1 cellular context compared by ENCODE assay signal in the genomic region with DNA sequence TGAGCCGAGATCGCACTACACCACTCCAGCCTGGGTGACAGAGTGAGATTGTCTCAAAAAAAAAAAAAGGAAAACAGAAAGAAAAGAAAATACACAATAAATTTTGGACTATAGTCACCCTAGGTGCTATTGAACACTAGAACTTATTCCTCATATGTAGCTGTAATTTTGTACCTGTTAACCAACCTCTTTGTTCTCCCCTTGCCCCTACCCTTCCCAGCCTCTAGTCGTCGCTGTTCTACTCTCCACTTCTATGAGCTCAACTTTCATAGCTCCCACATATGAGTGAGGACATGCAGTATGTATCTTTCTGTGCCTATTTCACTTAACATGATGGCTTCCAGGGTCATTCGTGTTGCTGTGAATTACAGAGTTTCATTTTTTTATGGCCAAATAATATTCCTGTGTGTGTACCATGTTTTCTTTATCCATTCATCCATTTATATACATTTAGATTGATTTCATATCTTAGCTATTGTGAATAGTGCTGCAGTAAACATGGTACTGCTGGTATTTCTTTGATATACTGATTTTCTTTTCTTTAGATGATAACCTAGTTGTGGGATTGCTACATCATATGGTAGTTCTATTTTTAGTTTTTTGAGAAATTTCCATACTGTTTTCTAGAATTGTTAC.
TF ChIP-seq lines count a peak whose summit lies in the region.

No MANE protein-coding gene starts in this region.

TF ChIP-seq in HCT116, 20 proteins besides CTCF, POLR2A, EP300 and RAD21 (continued from another document):
- TF ChIP-seq, protein P1, sequence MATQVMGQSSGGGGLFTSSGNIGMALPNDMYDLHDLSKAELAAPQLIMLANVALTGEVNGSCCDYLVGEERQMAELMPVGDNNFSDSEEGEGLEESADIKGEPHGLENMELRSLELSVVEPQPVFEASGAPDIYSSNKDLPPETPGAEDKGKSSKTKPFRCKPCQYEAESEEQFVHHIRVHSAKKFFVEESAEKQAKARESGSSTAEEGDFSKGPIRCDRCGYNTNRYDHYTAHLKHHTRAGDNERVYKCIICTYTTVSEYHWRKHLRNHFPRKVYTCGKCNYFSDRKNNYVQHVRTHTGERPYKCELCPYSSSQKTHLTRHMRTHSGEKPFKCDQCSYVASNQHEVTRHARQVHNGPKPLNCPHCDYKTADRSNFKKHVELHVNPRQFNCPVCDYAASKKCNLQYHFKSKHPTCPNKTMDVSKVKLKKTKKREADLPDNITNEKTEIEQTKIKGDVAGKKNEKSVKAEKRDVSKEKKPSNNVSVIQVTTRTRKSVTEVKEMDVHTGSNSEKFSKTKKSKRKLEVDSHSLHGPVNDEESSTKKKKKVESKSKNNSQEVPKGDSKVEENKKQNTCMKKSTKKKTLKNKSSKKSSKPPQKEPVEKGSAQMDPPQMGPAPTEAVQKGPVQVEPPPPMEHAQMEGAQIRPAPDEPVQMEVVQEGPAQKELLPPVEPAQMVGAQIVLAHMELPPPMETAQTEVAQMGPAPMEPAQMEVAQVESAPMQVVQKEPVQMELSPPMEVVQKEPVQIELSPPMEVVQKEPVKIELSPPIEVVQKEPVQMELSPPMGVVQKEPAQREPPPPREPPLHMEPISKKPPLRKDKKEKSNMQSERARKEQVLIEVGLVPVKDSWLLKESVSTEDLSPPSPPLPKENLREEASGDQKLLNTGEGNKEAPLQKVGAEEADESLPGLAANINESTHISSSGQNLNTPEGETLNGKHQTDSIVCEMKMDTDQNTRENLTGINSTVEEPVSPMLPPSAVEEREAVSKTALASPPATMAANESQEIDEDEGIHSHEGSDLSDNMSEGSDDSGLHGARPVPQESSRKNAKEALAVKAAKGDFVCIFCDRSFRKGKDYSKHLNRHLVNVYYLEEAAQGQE (IDR thresholded peaks at IDR 0.05; ENCODE audit: low read depth) = no peak
- no peak for TF ChIP-seq SIN3A (IDR thresholded peaks at IDR 0.05; ENCODE audit: low read depth)
